8 cellular contexts compared by ENCODE assay signal in genomic region chr15:51801391-51801835, GRCh38. TPM values are rescaled to one million over a fixed set of nuclear protein-coding genes. Genes with fewer than 3 reads are reported as not detected.
DNase-seq lines count a peak whose midpoint lies in the region; ATAC-seq, FAIRE-seq and TF ChIP-seq lines count a peak whose summit lies in the region.

No MANE protein-coding gene starts in this region.

- H3K9me3 ChIP-seq in adrenal gland (replicated peaks in 1 of 3): no peaks in the 10 kb centered on the region
- H3K9me3 ChIP-seq in HepG2 (ENCODE audit: low read length): no peaks in the 10 kb centered on the region

- no peaks in the 10 kb centered on the region for H3K27me3 ChIP-seq in BJ (ENCODE audit: control insufficient read depth, insufficient read depth, low read length)
- H3K27me3 ChIP-seq in adrenal gland: no peaks in the 10 kb centered on the region
- H3K27me3 ChIP-seq in HepG2 (ENCODE audit: control insufficient read depth in 1 of 2, insufficient read depth in 2 of 2, low read length in 2 of 2): no peaks in the 10 kb centered on the region

- TF ChIP-seq CTCF in BJ (IDR thresholded peaks at IDR 0.05; ENCODE audit: insufficient read depth, low read depth, low read length) (peak; percentile 59), adrenal gland (IDR thresholded peaks at IDR 0.05) (peak in 5 of 6 experiments; percentile 17 to 41 (median 33)), HepG2 (CRISPR knock-in tag; IDR thresholded peaks at IDR 0.05) (peak; percentile 55), mesothelial cell of epicardium (IDR thresholded peaks at IDR 0.05; ENCODE audit: unreplicated experiment) (no peak)

- H4K20me1 ChIP-seq in HepG2 (ENCODE audit: insufficient read depth, low read length): no peaks in the 10 kb centered on the region

- TF ChIP-seq EP300 in HepG2 (IDR thresholded peaks at IDR 0.05; ENCODE audit: low read depth in 2 of 2, low read length in 2 of 2) (no peak), HepG2 (CRISPR knock-in tag; IDR thresholded peaks at IDR 0.05; ENCODE audit: borderline replicate concordance) (no peak)

- H3K36me3 Mint-ChIP-seq in mesothelial cell of epicardium: peaks cover under 1% of the 10 kb centered on the region

- H3K4me3 ChIP-seq in BJ (ENCODE audit: low read depth, low read length): no peak overlapping the region
- no peak overlapping the region for H3K4me3 ChIP-seq in adrenal gland
- no peak overlapping the region for H3K4me3 ChIP-seq in HepG2 (replicated peaks in 1 of 3; ENCODE audit: insufficient read depth in 1 of 3, low read depth in 2 of 3, low read length in 3 of 3)

- H3K4me3 Mint-ChIP-seq in mesothelial cell of epicardium: no peak overlapping the region

- ATAC-seq in HG02885 (IDR thresholded peaks at IDR 0.05; ENCODE audit: poor library complexity, unreplicated experiment) (peak; percentile 44), HepG2 (peak; percentile 92)

- no peaks in the 10 kb centered on the region for H3K27me3 Mint-ChIP-seq in mesothelial cell of epicardium (ENCODE audit: low read depth)

- H3K4me2 ChIP-seq in HepG2 (ENCODE audit: low read depth, low read length): no peak overlapping the region

- WGBS in adrenal gland, 4 donors: 59 to 75% (median 67%) methylated on average over 3 of the region's 3 CpGs
- 6% methylated on average over 3 of the region's 3 CpGs for WGBS in HepG2 (ENCODE audit: low lambda C conversion rate)

- CTCF ChIA-PET in BJ (lab: Yijun Ruan, JAX) (interaction anchor here (1.0 to 1.6 kb wide), 3 partner anchors 11 to 25 kb away, joined by 3 to 6 read pairs (median 3); no protein-coding TSS in a partner anchor), HepG2 (lab: Yijun Ruan, JAX; ENCODE audit: low intra/inter-chr PET ratio, low total read pairs) (no interaction called here)

- H3K4me1 Mint-ChIP-seq in mesothelial cell of epicardium: peaks cover 2% of the 10 kb centered on the region

- DNase-seq in BJ (ENCODE audit: low read depth) (no peak), adrenal gland (peak in 4 of 7 donors; percentile 19 to 34 (median 27)), HepG2 (ENCODE audit: low spot score) (peak; percentile 20), mesothelial cell of epicardium (ENCODE audit: low spot score in 2 of 2, unreplicated experiment in 2 of 2) (no peak), foreskin melanocyte (no peak), NCI-H1417 (lab: John Stamatoyannopoulos, UW) (no peak), kidney glomerular epithelial cell (lab: John Stamatoyannopoulos, UW) (no peak)

- in situ Hi-C loops in HepG2 (cut with HindIII; ENCODE audit: extremely low pct_ligation_motif_present, low pct_unique_long_range_greater_than_20kb): no loop called here

- no TSS peak for BruUV-seq in HepG2 (replicated peaks; lab: Mats Ljungman, UMichigan)

- H2AFZ ChIP-seq in HepG2 (ENCODE audit: low read length): no peak overlapping the region

- no peaks in the 10 kb centered on the region for H3K79me2 ChIP-seq in HepG2 (ENCODE audit: insufficient read depth, low read length)

- H3K27ac ChIP-seq in adrenal gland: no peak overlapping the region
- H3K27ac ChIP-seq in HepG2 (ENCODE audit: extremely low read length, insufficient read depth, low read length): no peak overlapping the region

- TF ChIP-seq POLR2A in adrenal gland (IDR thresholded peaks at IDR 0.05) (no peak), HepG2 (IDR thresholded peaks at IDR 0.05; ENCODE audit: insufficient read depth in 1 of 2, low read depth in 2 of 2, low read length in 2 of 2) (no peak)

- intact Hi-C loops in adrenal gland (cut with DNase I): no loop called here
- intact Hi-C loops in HepG2 (cut with micrococcal nuclease; ENCODE audit: unreplicated experiment): no loop called here

- H3K4me1 ChIP-seq in adrenal gland (replicated peaks in 1 of 2) (no peaks in the 10 kb centered on the region), HepG2 (ENCODE audit: insufficient read depth, low read length) (peaks cover 8% of the 10 kb centered on the region)

- H3K36me3 ChIP-seq in BJ (ENCODE audit: control insufficient read depth, insufficient read depth, low read length) (no peaks in the 10 kb centered on the region), adrenal gland (replicated peaks in 1 of 2) (peaks cover 0 to 4% of the 10 kb centered on the region in 2 donors), HepG2 (replicated peaks in 1 of 2; ENCODE audit: control insufficient read depth in 1 of 2, insufficient read depth in 2 of 2, low read length in 2 of 2) (no peaks in the 10 kb centered on the region)

- H3K9ac ChIP-seq in HepG2 (ENCODE audit: insufficient read depth, low read depth, low read length): no peak overlapping the region

- peak; percentile 18 for FAIRE-seq in HepG2 (lab: Jason Lieb, UNC)

- H3K9me3 Mint-ChIP-seq in mesothelial cell of epicardium: no peaks in the 10 kb centered on the region

- no peak overlapping the region for H3K27ac Mint-ChIP-seq in mesothelial cell of epicardium

- no peak for TF ChIP-seq RAD21 in HepG2 (CRISPR knock-in tag; IDR thresholded peaks at IDR 0.05)

- POLR2A ChIA-PET in BJ (lab: Charles Lee) (no interaction called here), HepG2 (lab: Yijun Ruan, JAX) (no interaction called here)

TF ChIP-seq in HepG2, 621 proteins besides CTCF, POLR2A, EP300 and RAD21:
- TF ChIP-seq XRCC5 (optimal IDR thresholded peaks at IDR 0.05; ENCODE audit: low read length) (peak; percentile 77), STAG1 (CRISPR knock-in tag; IDR thresholded peaks at IDR 0.05) (peak; percentile 38; the same call in 1 of the 2 replicates), GFI1 (CRISPR knock-in tag; IDR thresholded peaks at IDR 0.05; ENCODE audit: borderline replicate concordance) (peak; percentile 88), ZNF143 (CRISPR knock-in tag; IDR thresholded peaks at IDR 0.05) (no peak)

RNA-seq across cellular contexts. Expression of gene TMOD3, which starts 28.0 kb away (rescaled TPM):
- polyA plus RNA-seq in BJ (2011; rRNA removed) (5.8 and 16.5 TPM in 2 replicates), adrenal gland (10 to 100 TPM in 1 of 3 donors, 1 to 10 TPM in 2; 3.9 to 18.3 (median 5.5) TPM), HepG2 (2011; rRNA removed) (5.0 and 5.1 TPM in 2 replicates)
- polyA minus RNA-seq in BJ (2011; rRNA and poly(A)+ RNA removed): 7.7 and 9.7 TPM in 2 replicates
- total RNA-seq in adrenal gland (10 to 100 TPM; 17.4 to 42.5 (median 25.4) TPM), HepG2 (2016; rRNA removed; fragmentation: Illumina TruSeq; extraction: Trizol) (23.2 and 33.7 TPM in 2 replicates), mesothelial cell of epicardium (25.7 to 28.3 TPM (median 27.2 TPM) in 3 replicates)
- 9.8 and 10.8 TPM in 2 replicates for total RNA-seq in HepG2 (2016; cell fraction: cytosol; rRNA removed; fragmentation: Illumina TruSeq; extraction: Trizol; ENCODE audit: low read depth)
- total RNA-seq in HepG2 (2016; cell fraction: insoluble cytoplasmic fraction; rRNA removed; fragmentation: Illumina TruSeq; extraction: Trizol): 19.6 and 30.3 TPM in 2 replicates
- total RNA-seq in HepG2 (2016; cell fraction: membrane; rRNA removed; fragmentation: Illumina TruSeq; extraction: Trizol): 7.2 and 9.7 TPM in 2 replicates
- 13.6 and 14.7 TPM in 2 replicates for total RNA-seq in HepG2 (2016; cell fraction: nucleus; rRNA removed; fragmentation: Illumina TruSeq; extraction: Trizol)
- polyA plus RNA-seq in HepG2 (2011; cell fraction: cytosol; rRNA removed): 2.2 and 4.2 TPM in 2 replicates
- 1.7 and 2.5 TPM in 2 replicates for polyA plus RNA-seq in HepG2 (2011; cell fraction: nucleus; rRNA removed)
- polyA plus RNA-seq in HepG2 (2012): 7.1 and 8.4 TPM in 2 replicates
- polyA plus RNA-seq in HepG2 (2016; cell fraction: cytosol; fragmentation: Illumina TruSeq; extraction: Trizol; ENCODE audit: low read depth): 0.60 and 0.76 TPM in 2 replicates
- polyA plus RNA-seq in HepG2 (2016; cell fraction: insoluble cytoplasmic fraction; fragmentation: Illumina TruSeq; extraction: Trizol; ENCODE audit: low read depth): 23.4 and 23.6 TPM in 2 replicates
- polyA plus RNA-seq in HepG2 (2016; cell fraction: membrane; fragmentation: Illumina TruSeq; extraction: Trizol; ENCODE audit: low read depth): 2.7 and 2.8 TPM in 2 replicates
- polyA plus RNA-seq in HepG2 (2016; cell fraction: nucleus; fragmentation: Illumina TruSeq; extraction: Trizol; ENCODE audit: insufficient read depth, low read depth): 8.8 and 9.6 TPM in 2 replicates
- 5.3 and 23.0 TPM in 2 replicates for polyA minus RNA-seq in HepG2 (2011; rRNA and poly(A)+ RNA removed; ENCODE audit: low replicate concordance)
- 7.6 and 9.3 TPM in 2 replicates for polyA minus RNA-seq in HepG2 (2011; cell fraction: cytosol; rRNA and poly(A)+ RNA removed)
- polyA minus RNA-seq in HepG2 (2011; cell fraction: nucleus; rRNA and poly(A)+ RNA removed): 14.5 and 15.8 TPM in 2 replicates

RNA-seq across cellular contexts. Expression of gene TMOD2, which starts 50.0 kb away (rescaled TPM):
- polyA plus RNA-seq in BJ (2011; rRNA removed) (1.1 and 2.2 TPM in 2 replicates), adrenal gland (1 to 10 TPM; 1.4 to 6.5 (median 4.1) TPM), HepG2 (2011; rRNA removed) (0.01 and 0.21 TPM in 2 replicates)
- polyA minus RNA-seq in BJ (2011; rRNA and poly(A)+ RNA removed): 0.81 and 1.5 TPM in 2 replicates
- total RNA-seq in adrenal gland (10 to 100 TPM in 3 of 8 donors, 1 to 10 TPM in 5; 3.7 to 13.2 (median 8.2) TPM), HepG2 (2016; rRNA removed; fragmentation: Illumina TruSeq; extraction: Trizol) (0.02 and 0.14 TPM in 2 replicates), mesothelial cell of epicardium (9.0 to 10.4 TPM (median 10.0 TPM) in 3 replicates)
- under 0.01 TPM in 1 of 2 replicates, not detected in the other for total RNA-seq in HepG2 (2016; cell fraction: cytosol; rRNA removed; fragmentation: Illumina TruSeq; extraction: Trizol; ENCODE audit: low read depth)
- 0.01 and 0.04 TPM in 2 replicates for total RNA-seq in HepG2 (2016; cell fraction: insoluble cytoplasmic fraction; rRNA removed; fragmentation: Illumina TruSeq; extraction: Trizol)
- 0.03 TPM in 1 of 2 replicates, not detected in the other for total RNA-seq in HepG2 (2016; cell fraction: membrane; rRNA removed; fragmentation: Illumina TruSeq; extraction: Trizol)
- total RNA-seq in HepG2 (2016; cell fraction: nucleus; rRNA removed; fragmentation: Illumina TruSeq; extraction: Trizol): 0.16 TPM in 2 replicates
- polyA plus RNA-seq in HepG2 (2011; cell fraction: cytosol; rRNA removed): 0.05 TPM in 1 of 2 replicates, not detected in the other
- polyA plus RNA-seq in HepG2 (2011; cell fraction: nucleus; rRNA removed): 0.03 and 0.05 TPM in 2 replicates
- 0.04 TPM in 1 of 2 replicates, not detected in the other for polyA plus RNA-seq in HepG2 (2012)
- 0.09 and 0.16 TPM in 2 replicates for polyA plus RNA-seq in HepG2 (2016; cell fraction: cytosol; fragmentation: Illumina TruSeq; extraction: Trizol; ENCODE audit: low read depth)
- polyA plus RNA-seq in HepG2 (2016; cell fraction: insoluble cytoplasmic fraction; fragmentation: Illumina TruSeq; extraction: Trizol; ENCODE audit: low read depth): 0.02 and 0.17 TPM in 2 replicates
- not detected in 2 replicates for polyA plus RNA-seq in HepG2 (2016; cell fraction: membrane; fragmentation: Illumina TruSeq; extraction: Trizol; ENCODE audit: low read depth)
- not detected in 2 replicates for polyA plus RNA-seq in HepG2 (2016; cell fraction: nucleus; fragmentation: Illumina TruSeq; extraction: Trizol; ENCODE audit: insufficient read depth, low read depth)
- polyA minus RNA-seq in HepG2 (2011; rRNA and poly(A)+ RNA removed; ENCODE audit: low replicate concordance): 0.09 TPM in 1 of 2 replicates, not detected in the other
- polyA minus RNA-seq in HepG2 (2011; cell fraction: cytosol; rRNA and poly(A)+ RNA removed): not detected in 2 replicates
- under 0.01 and 0.37 TPM in 2 replicates for polyA minus RNA-seq in HepG2 (2011; cell fraction: nucleus; rRNA and poly(A)+ RNA removed)

Comparison
In these comparisons a context has a peak if more than half of its experiments do, and no peak if none do; other contexts are left out.
1. DNase-seq: peak in adrenal gland (4 of 7) and HepG2 (single experiment); none in BJ (single experiment), mesothelial cell of epicardium (0 of 2), foreskin melanocyte (single experiment), NCI-H1417 (0 of 3) and kidney glomerular epithelial cell (single experiment).